8 cellular contexts compared by ENCODE assay signal in the genomic region with DNA sequence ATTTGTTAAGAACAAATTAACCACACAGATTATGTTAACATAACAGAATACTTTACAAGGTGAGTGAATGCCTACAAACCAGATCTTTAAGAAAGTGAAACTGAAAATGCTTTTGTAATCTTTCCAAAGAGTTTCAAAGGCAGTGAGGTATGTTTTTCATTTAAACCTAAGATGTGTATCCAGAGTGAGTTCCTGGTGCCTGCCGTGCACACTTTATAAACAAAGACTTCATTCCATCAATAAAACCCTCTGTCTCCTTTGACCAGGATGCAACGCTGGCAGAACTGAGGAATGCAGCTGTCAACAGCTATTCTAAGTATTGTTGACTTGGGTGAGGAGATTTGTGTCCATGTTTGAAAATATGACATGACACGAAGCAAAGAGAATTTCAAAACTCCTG.
DNase-seq lines count a peak whose midpoint lies in the region; ATAC-seq and TF ChIP-seq lines count a peak whose summit lies in the region.

No MANE protein-coding gene starts in this region.

- H4K20me1 ChIP-seq in BLaER1 treated with 17β-estradiol and CSF1 and Interleukin-3, amounts not matched to agents 10 nM and 100 nM = no peaks in the 10 kb centered on the region

- no peak overlapping the region for H3K27ac ChIP-seq in BLaER1 treated with 17β-estradiol and CSF1 and Interleukin-3, amounts not matched to agents 10 nM and 100 nM

- ATAC-seq in GM21576 (IDR thresholded peaks at IDR 0.05; ENCODE audit: unreplicated experiment) (peak; percentile 53), HG03439 (IDR thresholded peaks at IDR 0.05; ENCODE audit: unreplicated experiment) (no peak)

- no peak for TF ChIP-seq CTCF in WI38 (IDR thresholded peaks at IDR 0.05; ENCODE audit: low read depth, low read length)

- no peaks in the 10 kb centered on the region for H3K9me3 ChIP-seq in BLaER1 treated with 17β-estradiol and CSF1 and Interleukin-3, amounts not matched to agents 10 nM and 100 nM (replicated peaks in 1 of 11)

- H3K36me3 ChIP-seq in BLaER1 treated with 17β-estradiol and CSF1 and Interleukin-3, amounts not matched to agents 10 nM and 100 nM = no peaks in the 10 kb centered on the region

- no peak overlapping the region for H3K4me3 ChIP-seq in BLaER1 treated with 17β-estradiol and CSF1 and Interleukin-3, amounts not matched to agents 10 nM and 100 nM
- H3K4me3 ChIP-seq in WI38 (ENCODE audit: low read depth, low read length) = peak overlapping the region; percentile 30

- H3K4me1 ChIP-seq in BLaER1 treated with 17β-estradiol and CSF1 and Interleukin-3, amounts not matched to agents 10 nM and 100 nM = peaks cover 1 to 25% (median 13%) of the 10 kb centered on the region in 10 experiments; a peak in 17 of 20 replicates

- H3K4me2 ChIP-seq in BLaER1 treated with 17β-estradiol and CSF1 and Interleukin-3, amounts not matched to agents 10 nM and 100 nM = peak overlapping the region in 9 of 11 experiments; percentile 10 to 51 (median 28); a peak in 15 of 22 replicates

- no peak overlapping the region for H3K9ac ChIP-seq in BLaER1 treated with 17β-estradiol and CSF1 and Interleukin-3, amounts not matched to agents 10 nM and 100 nM

- H3K27me3 ChIP-seq in BLaER1 treated with 17β-estradiol and CSF1 and Interleukin-3, amounts not matched to agents 10 nM and 100 nM = peaks cover 0 to 67% (median 0%) of the 10 kb centered on the region in 11 experiments; a peak in 4 of 22 replicates

- DNase-seq in medulla oblongata (ENCODE audit: extremely low spot score) (peak; percentile 29), NCI-H1694 (lab: John Stamatoyannopoulos, UW) (no peak), COR-L47 (lab: John Stamatoyannopoulos, UW) (no peak), NCI-H2081 treated with DMSO at 0.1 percent for 48 hours (lab: John Stamatoyannopoulos, UW) (no peak)
